30 cellular contexts compared by ENCODE assay signal in genomic region chr11:97498891-97499290, GRCh38.
"Had no signal": no experiment of that assay in that cellular context is flagged by ENCODE, and none has a peak within 500 bp of the region (broad histone marks: within the 10 kb centered on the region; RNA-seq: fewer than 3 reads in every experiment).

No MANE protein-coding gene starts in this region.

- H3K4me3 Mint-ChIP-seq: natural killer cell; nephron; neural progenitor cell; stimulated activated memory B cell treated with anti-CD40 and anti-IgM and Interleukin-4, amounts not matched to agents 10 μg/mL and 1 μg/mL and 100 μg/mL, for 72 hours had no signal

- H3K9me3 ChIP-seq: ovary, psoas muscle, thyroid gland, upper lobe of left lung, vagina had no signal

- H3K27me3 ChIP-seq: neural progenitor cell, ovary, spleen, stomach, thyroid gland, tibial nerve, upper lobe of left lung, vagina had no signal

- ATAC-seq: natural killer cell; psoas muscle; right cardiac atrium; sciatic nerve; stimulated activated memory B cell treated with anti-CD40 and anti-IgM and Interleukin-4, amounts not matched to agents 10 μg/mL and 1 μg/mL and 100 μg/mL, for 72 hours; stimulated activated naive CD8-positive, alpha-beta T cell treated with anti-CD3 and anti-CD28 coated beads, Interleukin-15, Interleukin-2, amounts not matched to agents 100 U/mL and 50 U/mL, for 24 hours had no signal

- FAIRE-seq: urothelium cell line had no signal

- H2AFZ ChIP-seq: neural progenitor cell, parathyroid adenoma had no signal

- H3K36me3 Mint-ChIP-seq: neural progenitor cell; stimulated activated memory B cell treated with anti-CD40 and anti-IgM and Interleukin-4, amounts not matched to agents 10 μg/mL and 1 μg/mL and 100 μg/mL, for 72 hours had no signal

- H3K9ac ChIP-seq: neural progenitor cell, parathyroid adenoma had no signal

- DNase-seq: natural killer cell; occipital lobe; ovary; posterior cingulate gyrus; psoas muscle; right cardiac atrium; spleen; stimulated activated CD4-positive, alpha-beta T cell treated with anti-CD3 and anti-CD28 coated beads, Interleukin-12 subunit alpha, Interleukin-12 subunit beta, amount 100 ng/mL, for 4 hours; stimulated activated CD4-positive, alpha-beta T cell treated with anti-CD3 and anti-CD28 coated beads, Interleukin-1b, Interleukin-23, amount 100 ng/mL, for 48 hours; stimulated activated CD4-positive, alpha-beta T cell treated with anti-CD3 and anti-CD28 coated beads, Interleukin-4, amount 100 ng/mL, for 1 hour; stimulated activated CD4-positive, alpha-beta T cell treated with anti-CD3 and anti-CD28 coated beads, Interleukin-4, amount 100 ng/mL, for 4 hours; stimulated activated CD8-positive, alpha-beta memory T cell treated with anti-CD3 and anti-CD28 coated beads, Interleukin-4, amount 100 ng/mL, for 48 hours; stimulated activated naive CD4-positive, alpha-beta T cell; stimulated activated naive CD8-positive, alpha-beta T cell treated with anti-CD3 and anti-CD28 coated beads, Interleukin-15, Interleukin-2, amounts not matched to agents 100 U/mL and 50 U/mL, for 24 hours; stomach; thyroid gland; trophoblast cell; upper lobe of left lung had no signal

- H3K79me2 ChIP-seq: parathyroid adenoma had no signal

- H3K4me2 ChIP-seq: neural progenitor cell, smooth muscle cell had no signal

- H3K27ac ChIP-seq: neural progenitor cell, ovary, parathyroid adenoma, psoas muscle, skin epidermis, spleen, stomach, thoracic aorta, thyroid gland, tibial nerve, upper lobe of left lung, vagina had no signal

- H3K27ac Mint-ChIP-seq: natural killer cell; nephron; neural progenitor cell; progenitor cell of endocrine pancreas; stimulated activated memory B cell treated with anti-CD40 and anti-IgM and Interleukin-4, amounts not matched to agents 10 μg/mL and 1 μg/mL and 100 μg/mL, for 72 hours had no signal

- H3K4me1 ChIP-seq: neural progenitor cell, parathyroid adenoma, psoas muscle, spleen, stomach, thyroid gland, tibial nerve, upper lobe of left lung, vagina had no signal

- H3K4me3 ChIP-seq: neural progenitor cell, ovary, psoas muscle, skin epidermis, smooth muscle cell, spleen, stomach, thoracic aorta, thyroid gland, tibial nerve, upper lobe of left lung, vagina had no signal

- H3K36me3 ChIP-seq: ovary, spleen, stomach, thoracic aorta, thyroid gland, tibial nerve, upper lobe of left lung, vagina had no signal

- H3K4me1 Mint-ChIP-seq: natural killer cell; nephron; neural progenitor cell; stimulated activated memory B cell treated with anti-CD40 and anti-IgM and Interleukin-4, amounts not matched to agents 10 μg/mL and 1 μg/mL and 100 μg/mL, for 72 hours had no signal

- H3K27me3 Mint-ChIP-seq: progenitor cell of endocrine pancreas; stimulated activated memory B cell treated with anti-CD40 and anti-IgM and Interleukin-4, amounts not matched to agents 10 μg/mL and 1 μg/mL and 100 μg/mL, for 72 hours had no signal
